ENCODE assay signal across 8 cellular contexts in the genomic region with DNA sequence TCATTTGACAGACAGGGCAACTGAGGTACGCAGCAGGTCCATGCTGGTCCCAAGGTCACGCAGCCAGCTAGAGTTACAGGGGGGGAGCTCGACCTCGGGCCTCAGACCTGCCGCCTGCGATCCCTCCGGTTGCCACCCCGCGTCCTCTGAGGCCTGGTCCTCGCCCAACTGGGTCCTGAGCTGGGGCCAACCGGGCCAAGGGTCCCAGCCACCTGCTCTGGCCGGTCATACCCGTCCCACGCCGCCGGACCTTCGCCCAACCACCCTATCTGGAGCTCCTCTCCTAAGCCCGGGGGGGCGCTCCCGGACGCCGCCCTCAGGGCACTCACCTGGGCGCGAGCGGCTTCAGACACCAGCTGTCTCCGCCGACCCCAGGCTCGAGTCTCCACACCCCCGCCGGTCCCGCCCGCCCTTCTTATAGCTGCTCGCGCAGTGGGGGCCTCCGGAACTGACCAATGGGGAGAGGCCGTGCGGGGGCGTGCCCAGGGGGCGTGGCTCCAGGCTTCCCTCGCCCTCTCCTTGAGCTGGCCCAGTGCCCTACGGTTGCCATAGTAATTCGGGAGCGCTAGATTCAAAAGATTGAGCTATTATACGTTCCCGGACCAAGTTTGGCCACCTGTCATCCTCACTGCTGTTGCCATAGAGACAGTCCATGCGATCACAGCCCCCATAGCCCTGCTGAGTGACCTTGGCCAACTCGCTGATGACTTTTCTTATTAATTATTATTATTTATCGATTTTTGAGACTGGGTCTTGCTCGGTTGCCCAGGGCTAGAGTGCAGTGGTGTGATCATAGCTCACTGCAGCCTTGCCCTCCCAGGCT. TPM values are rescaled to one million over a fixed set of nuclear protein-coding genes. Genes with fewer than 3 reads are reported as not detected.
DNase-seq lines count a peak whose midpoint lies in the region; ATAC-seq and TF ChIP-seq lines count a peak whose summit lies in the region.

A gene with protein sequence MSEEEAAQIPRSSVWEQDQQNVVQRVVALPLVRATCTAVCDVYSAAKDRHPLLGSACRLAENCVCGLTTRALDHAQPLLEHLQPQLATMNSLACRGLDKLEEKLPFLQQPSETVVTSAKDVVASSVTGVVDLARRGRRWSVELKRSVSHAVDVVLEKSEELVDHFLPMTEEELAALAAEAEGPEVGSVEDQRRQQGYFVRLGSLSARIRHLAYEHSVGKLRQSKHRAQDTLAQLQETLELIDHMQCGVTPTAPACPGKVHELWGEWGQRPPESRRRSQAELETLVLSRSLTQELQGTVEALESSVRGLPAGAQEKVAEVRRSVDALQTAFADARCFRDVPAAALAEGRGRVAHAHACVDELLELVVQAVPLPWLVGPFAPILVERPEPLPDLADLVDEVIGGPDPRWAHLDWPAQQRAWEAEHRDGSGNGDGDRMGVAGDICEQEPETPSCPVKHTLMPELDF (minus strand): TSS at position 389 of the 823 bp plus-strand sequence. CDS start 1,150 bp downstream, outside the sequence.

- H3K4me1 Mint-ChIP-seq in T-cell = peaks cover 4 to 11% (median 5%) of the 10 kb centered on the region in 3 donors
- peaks cover 0 to 2% of the 10 kb centered on the region in 2 donors for H3K4me1 Mint-ChIP-seq in immature natural killer cell

- no peaks in the 10 kb centered on the region for H3K4me1 ChIP-seq in breast epithelium
- H3K4me1 ChIP-seq in smooth muscle cell (ENCODE audit: low read depth) = no peaks in the 10 kb centered on the region

- 14% methylated on average over 46 of the region's 49 CpGs for WGBS in smooth muscle cell (ENCODE audit: low lambda C conversion rate)

- no peaks in the 10 kb centered on the region for H3K36me3 Mint-ChIP-seq in T-cell
- no peaks in the 10 kb centered on the region for H3K36me3 Mint-ChIP-seq in immature natural killer cell

- H3K9me3 ChIP-seq in breast epithelium = no peaks in the 10 kb centered on the region
- no peaks in the 10 kb centered on the region for H3K9me3 ChIP-seq in smooth muscle cell (replicated peaks; ENCODE audit: low read depth)

- no peaks in the 10 kb centered on the region for H3K79me2 ChIP-seq in smooth muscle cell (ENCODE audit: low read depth)

- peaks cover 0 to 4% of the 10 kb centered on the region in 2 donors for H3K27me3 ChIP-seq in breast epithelium
- H3K27me3 ChIP-seq in smooth muscle cell (ENCODE audit: low read depth) = peaks cover 22% of the 10 kb centered on the region

- CTCF ChIA-PET in T-cell (lab: Charles Lee) = no interaction called here

- TF ChIP-seq POLR2A in breast epithelium (IDR thresholded peaks at IDR 0.05) = no peak

- H3K36me3 ChIP-seq in breast epithelium (no peaks in the 10 kb centered on the region), smooth muscle cell (ENCODE audit: low read depth) (no peaks in the 10 kb centered on the region)

- peak within 1 kb of the TSS in 2 of 3 donors; percentile 21 to 28 for H3K4me3 Mint-ChIP-seq in T-cell
- H3K4me3 Mint-ChIP-seq in immature natural killer cell = peak within 1 kb of the TSS in 1 of 5 donors; percentile 27

- TF ChIP-seq CTCF in breast epithelium (IDR thresholded peaks at IDR 0.05) = no peak
- TF ChIP-seq CTCF in smooth muscle cell (IDR thresholded peaks at IDR 0.05; ENCODE audit: borderline replicate concordance, insufficient read depth, poor library complexity, severe bottlenecking) = no peak

- H4K20me1 ChIP-seq in smooth muscle cell (ENCODE audit: low read depth) = no peaks in the 10 kb centered on the region

- intact Hi-C loops in breast epithelium (cut with DNase I; ENCODE audit: low total_unique reads) = no loop called here

- peak; percentile 9 for DNase-seq in DMS114 treated with DMSO at 0.1 percent for 48 hours (lab: John Stamatoyannopoulos, UW; ENCODE audit: unreplicated experiment)
- peak; percentile 61 for DNase-seq in NCI-H128 (lab: John Stamatoyannopoulos, UW; ENCODE audit: unreplicated experiment)
- peak in 27 of 34 experiments; percentile 13 to 51 (median 32) for DNase-seq in T-cell
- DNase-seq in breast epithelium (ENCODE audit: low spot score in 2 of 2) = peak; percentile 51 to 74
- DNase-seq in immature natural killer cell = peak in 2 of 3 donors; percentile 6 to 10
- DNase-seq in smooth muscle cell (lab: John Stamatoyannopoulos, UW; ENCODE audit: unreplicated experiment) = no peak
- no peak for DNase-seq in SW 1271 (lab: John Stamatoyannopoulos, UW)

- peak; percentile 48 to 76 (median 62) for ATAC-seq in T-cell (replicated peaks in 1 of 4)
- ATAC-seq in GM21576 (IDR thresholded peaks at IDR 0.05; ENCODE audit: unreplicated experiment) = no peak

- peak within 1 kb of the TSS in 1 of 2 donors; percentile 52 for H3K27ac Mint-ChIP-seq in T-cell
- no peak within 1 kb of the TSS for H3K27ac Mint-ChIP-seq in immature natural killer cell

- H2AFZ ChIP-seq in smooth muscle cell (ENCODE audit: low read depth) = no peak within 1 kb of the TSS

- peak within 1 kb of the TSS; percentile 7 to 60 for H3K27ac ChIP-seq in breast epithelium
- no peak within 1 kb of the TSS for H3K27ac ChIP-seq in smooth muscle cell (ENCODE audit: low read depth)

- POLR2A ChIA-PET in T-cell (lab: Charles Lee) = interaction anchor here in 1 of 2 donors (0.6 kb wide), 1 partner anchor 64 kb away, joined by 3 read pairs; no protein-coding TSS in a partner anchor

- H3K9me3 Mint-ChIP-seq in T-cell (no peaks in the 10 kb centered on the region), immature natural killer cell (no peaks in the 10 kb centered on the region)

- peak within 1 kb of the TSS; percentile 63 for H3K4me2 ChIP-seq in smooth muscle cell

- H3K9ac ChIP-seq in smooth muscle cell (ENCODE audit: low read depth) = no peak within 1 kb of the TSS

- H3K4me3 ChIP-seq in breast epithelium (peak within 1 kb of the TSS in 2 of 3 donors; percentile 42 to 54), smooth muscle cell (peak within 1 kb of the TSS; percentile 24)

- H3K27me3 Mint-ChIP-seq in T-cell (peaks cover 3 to 31% of the 10 kb centered on the region in 2 donors), immature natural killer cell (ENCODE audit: low read depth in 3 of 3) (peaks cover 4 to 8% (median 4%) of the 10 kb centered on the region in 3 donors)

- no peaks in the 10 kb centered on the region for H3F3A ChIP-seq in smooth muscle cell (ENCODE audit: low read depth)

RNA-seq across cellular contexts. Expression of the gene that starts here (rescaled TPM):
- 1 to 10 TPM in 2 of 5 donors, under 1 TPM in 3; 0.14 to 2.3 (median 0.99) TPM for total RNA-seq in T-cell
- 10 to 100 TPM; 10.4 to 26.2 (median 15.4) TPM for total RNA-seq in breast epithelium
- not detected for polyA plus RNA-seq in immature natural killer cell
- total RNA-seq in smooth muscle cell = not detected in 2 replicates
- polyA plus RNA-seq in smooth muscle cell = 0.27 TPM in 1 of 2 replicates, not detected in the other

Comparison
In these comparisons a context has a peak if more than half of its experiments do, and no peak if none do; other contexts are left out.
1. Peak in DNase-seq in immature natural killer cell; RNA of the gene not detected or under 1 TPM.
2. DNase-seq: peak in DMS114 treated with DMSO at 0.1 percent for 48 hours (single experiment), NCI-H128 (single experiment), T-cell (27 of 34) and breast epithelium (2 of 2); none in smooth muscle cell (single experiment) and SW 1271 (0 of 2).